16 cellular contexts compared by ENCODE assay signal in the genomic region with DNA sequence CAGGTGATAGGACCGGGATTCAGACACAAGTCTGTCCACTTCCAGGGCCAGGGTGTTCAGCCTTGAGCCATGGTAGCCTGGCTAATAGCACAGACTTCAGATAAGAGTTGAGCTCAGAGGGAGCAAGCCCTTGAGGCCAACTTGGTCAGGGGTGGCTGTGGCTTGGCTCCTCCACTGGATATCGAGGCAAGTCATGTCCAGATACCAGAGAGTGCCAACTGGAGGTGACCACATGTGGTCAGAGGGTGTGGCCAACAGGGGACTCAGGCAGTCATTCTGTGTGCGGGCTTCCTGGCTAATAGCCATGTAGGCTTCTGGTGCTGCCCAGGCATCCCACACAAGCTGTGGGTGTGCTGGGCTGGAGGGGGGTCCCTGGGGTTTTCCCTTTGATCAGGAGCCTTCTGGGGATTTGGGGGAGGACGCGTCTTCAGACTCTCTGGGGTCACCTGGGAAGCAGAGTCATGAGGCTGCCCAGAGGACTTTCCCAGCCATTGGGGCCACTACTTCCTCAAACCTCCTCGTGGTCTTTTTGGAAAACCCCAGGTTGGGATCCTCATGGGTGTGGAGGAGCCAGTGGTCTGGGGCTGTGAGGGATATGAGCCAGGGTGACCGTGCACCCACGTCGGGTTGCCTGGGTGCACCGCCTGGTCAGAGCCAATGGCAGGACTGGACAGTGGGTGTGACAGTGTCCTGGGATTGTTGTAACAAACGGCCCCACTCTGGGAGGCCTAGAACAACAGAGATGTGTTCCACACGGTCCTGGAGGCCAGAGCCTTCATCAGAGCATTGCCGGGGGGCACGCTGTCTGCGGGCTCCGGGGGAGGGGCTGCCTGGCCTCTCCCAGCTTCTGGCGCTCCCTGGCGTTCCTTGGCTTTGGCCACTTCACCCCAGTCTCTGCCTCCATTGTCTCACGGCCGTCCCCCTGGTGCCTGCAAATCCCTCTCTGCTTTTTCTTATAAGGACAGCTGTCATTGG. TPM values are rescaled to one million over a fixed set of nuclear protein-coding genes. Genes with fewer than 3 reads are reported as not detected.
DNase-seq lines count a peak whose midpoint lies in the region; ATAC-seq, FAIRE-seq and TF ChIP-seq lines count a peak whose summit lies in the region.
"Had no signal": no experiment of that assay in that cellular context is flagged by ENCODE, and none has a peak within 500 bp of the region (broad histone marks: within the 10 kb centered on the region; RNA-seq: fewer than 3 reads in every experiment).

No MANE protein-coding gene starts in this region.

- DNase-seq in GM12892 (ENCODE audit: insufficient read length), result no peak
- DNase-seq in memory B cell (ENCODE audit: low spot score in 2 of 2), result no peak
- DNase-seq in stimulated activated naive B cell treated with anti-CD40 and anti-IgM and Interleukin-4, amounts not matched to agents 10 μg/mL and 1 μg/mL and 100 μg/mL, for 72 hours, result peak; percentile 24
- no peak for DNase-seq in DMS53 (lab: John Stamatoyannopoulos, UW)
- no peak for DNase-seq in mucosa of gallbladder (ENCODE audit: low spot score)
- DNase-seq: GOT3, HFFc6, KBM-7, NCI-H1092 treated with DMSO at 0.1 percent for 48 hours, NCI-H1694 treated with DMSO at 0.1 percent for 48 hours, NCI-H748 treated with DMSO at 0.1 percent for 48 hours, PC-9 had no signal

- peak overlapping the region; percentile 33; the same call in 1 of the 2 replicates for H3K4me2 ChIP-seq in OCI-LY3 (ENCODE audit: low read length)
- H3K4me2 ChIP-seq: PC-9 had no signal

- ATAC-seq in memory B cell (ENCODE audit: low read depth), result peak; percentile 11
- ATAC-seq in stimulated activated naive B cell treated with anti-CD40 and anti-IgM and Interleukin-4, amounts not matched to agents 10 μg/mL and 1 μg/mL and 100 μg/mL, for 72 hours (replicated peaks), result peak in 1 of 2 donors; percentile 37
- ATAC-seq in GM19328 (IDR thresholded peaks at IDR 0.05; ENCODE audit: unreplicated experiment), result no peak

- peaks cover 4% of the 10 kb centered on the region for H3K9me3 Mint-ChIP-seq in memory B cell
- H3K9me3 Mint-ChIP-seq in stimulated activated naive B cell treated with anti-CD40 and anti-IgM and Interleukin-4, amounts not matched to agents 10 μg/mL and 1 μg/mL and 100 μg/mL, for 72 hours, result peaks cover 5 to 6% of the 10 kb centered on the region in 2 donors
- H3K9me3 Mint-ChIP-seq: HFFc6 had no signal

- no peak overlapping the region for H3K4me3 Mint-ChIP-seq in memory B cell
- no peak overlapping the region for H3K4me3 Mint-ChIP-seq in stimulated activated naive B cell treated with anti-CD40 and anti-IgM and Interleukin-4, amounts not matched to agents 10 μg/mL and 1 μg/mL and 100 μg/mL, for 72 hours
- H3K4me3 Mint-ChIP-seq: HFFc6 had no signal

- FAIRE-seq in GM12892 (lab: Jason Lieb, UNC), result peak; percentile 50

- no peaks in the 10 kb centered on the region for H3K79me2 ChIP-seq in OCI-LY3 (ENCODE audit: low read length)

- peaks cover 16% of the 10 kb centered on the region; the same call in 1 of the 2 replicates for H3K27me3 ChIP-seq in OCI-LY3 (ENCODE audit: low read depth, low read length)

- peaks cover 21% of the 10 kb centered on the region for H3K4me1 Mint-ChIP-seq in memory B cell
- peaks cover 36 to 37% of the 10 kb centered on the region in 2 donors for H3K4me1 Mint-ChIP-seq in stimulated activated naive B cell treated with anti-CD40 and anti-IgM and Interleukin-4, amounts not matched to agents 10 μg/mL and 1 μg/mL and 100 μg/mL, for 72 hours

- H3K4me1 ChIP-seq in OCI-LY3 (ENCODE audit: low read length), result peaks cover 35% of the 10 kb centered on the region

- peaks cover 4% of the 10 kb centered on the region for H3K36me3 Mint-ChIP-seq in memory B cell
- peaks cover 3 to 6% of the 10 kb centered on the region in 2 donors for H3K36me3 Mint-ChIP-seq in stimulated activated naive B cell treated with anti-CD40 and anti-IgM and Interleukin-4, amounts not matched to agents 10 μg/mL and 1 μg/mL and 100 μg/mL, for 72 hours

- no peak overlapping the region for H2AFZ ChIP-seq in OCI-LY3 (ENCODE audit: low read depth, low read length)
- H2AFZ ChIP-seq: PC-9 had no signal

- TF ChIP-seq CTCF in OCI-LY3 (IDR thresholded peaks at IDR 0.05; ENCODE audit: low read depth, low read length), result no peak

- no peak overlapping the region for H3K27ac Mint-ChIP-seq in memory B cell
- H3K27ac Mint-ChIP-seq in stimulated activated naive B cell treated with anti-CD40 and anti-IgM and Interleukin-4, amounts not matched to agents 10 μg/mL and 1 μg/mL and 100 μg/mL, for 72 hours, result peak overlapping the region; percentile 28
- H3K27ac Mint-ChIP-seq: HFFc6 had no signal

- H3K27ac ChIP-seq in OCI-LY3 (ENCODE audit: low read length), result no peak overlapping the region
- H3K27ac ChIP-seq: HL-60, PC-9, SK-N-MC had no signal

- peaks cover 2% of the 10 kb centered on the region for H3K36me3 ChIP-seq in OCI-LY3 (replicated peaks; ENCODE audit: low read depth, low read length)

- H3K4me3 ChIP-seq in OCI-LY3 (ENCODE audit: low read length), result no peak overlapping the region
- H3K4me3 ChIP-seq: PC-9, SK-N-MC had no signal

- no peaks in the 10 kb centered on the region for H3K9me3 ChIP-seq in OCI-LY3 (ENCODE audit: insufficient read depth, low read length)

- H3K9ac ChIP-seq in OCI-LY3 (ENCODE audit: low read length), result no peak overlapping the region

- H4K20me1 ChIP-seq in OCI-LY3 (ENCODE audit: insufficient read depth, low read length), result no peaks in the 10 kb centered on the region

- no peak for TF ChIP-seq POLR2A in GM12892 (IDR thresholded peaks at IDR 0.05; ENCODE audit: low read depth, low read length)

- no peaks in the 10 kb centered on the region for H3K27me3 Mint-ChIP-seq in memory B cell
- H3K27me3 Mint-ChIP-seq in stimulated activated naive B cell treated with anti-CD40 and anti-IgM and Interleukin-4, amounts not matched to agents 10 μg/mL and 1 μg/mL and 100 μg/mL, for 72 hours, result no peaks in the 10 kb centered on the region

RNA-seq across cellular contexts. Expression of a gene that starts 25.0 kb away (rescaled TPM):
- 895 TPM for polyA plus RNA-seq in GM12892 (2012; ENCODE audit: missing spikeins)
- 571 TPM for total RNA-seq in mucosa of gallbladder

RNA-seq across cellular contexts. Expression of a gene that starts 25.1 kb away (rescaled TPM):
- 14.5 TPM for polyA plus RNA-seq in GM12892 (2012; ENCODE audit: missing spikeins)
- total RNA-seq in mucosa of gallbladder, result 21.4 TPM
